In genomic region chr12:107526555-107527180, GRCh38 we compare ENCODE assay signal across 15 cellular contexts.
"Had no signal": no experiment of that assay in that cellular context is flagged by ENCODE, and none has a peak within 500 bp of the region (broad histone marks: within the 10 kb centered on the region; RNA-seq: fewer than 3 reads in every experiment).

No MANE protein-coding gene starts in this region.

- FAIRE-seq: keratinocyte had no signal

- H3K27me3 ChIP-seq: foreskin keratinocyte, neutrophil, right lobe of liver had no signal

- H3K9me3 ChIP-seq: left ventricle myocardium inferior, lower lobe of right lung, neutrophil, psoas muscle, right lobe of liver had no signal

- H3K27ac Mint-ChIP-seq: memory B cell, mesothelial cell of epicardium had no signal

- DNase-seq: effector memory CD8-positive, alpha-beta T cell; foreskin keratinocyte; heart right ventricle; hypothalamus; left ventricle myocardium inferior; lower lobe of right lung; retina; stimulated activated naive CD4-positive, alpha-beta T cell treated with Interleukin-2 at 50 U/mL for 16 hours; trophoblast cell had no signal

- H3K4me1 Mint-ChIP-seq: memory B cell, mesothelial cell of epicardium had no signal

- H3K36me3 Mint-ChIP-seq: mesothelial cell of epicardium had no signal

- H3K27ac ChIP-seq: foreskin keratinocyte, heart right ventricle, left ventricle myocardium inferior, lower lobe of right lung, neutrophil, psoas muscle had no signal

- H3K4me1 ChIP-seq: foreskin keratinocyte, heart right ventricle, left ventricle myocardium inferior, lower lobe of right lung, psoas muscle had no signal

- H3K36me3 ChIP-seq: heart right ventricle, left ventricle myocardium inferior, lower lobe of right lung, neutrophil, right lobe of liver had no signal

- H3K27me3 Mint-ChIP-seq: effector memory CD8-positive, alpha-beta T cell had no signal

- ATAC-seq: effector memory CD8-positive, alpha-beta T cell; foreskin keratinocyte; heart right ventricle; lower lobe of right lung had no signal

- H3K4me3 Mint-ChIP-seq: effector memory CD8-positive, alpha-beta T cell; memory B cell; mesothelial cell of epicardium had no signal

- H3K4me3 ChIP-seq: heart right ventricle, left ventricle myocardium inferior, lower lobe of right lung, psoas muscle, right lobe of liver had no signal
